21 cellular contexts compared by ENCODE assay signal in the genomic region with DNA sequence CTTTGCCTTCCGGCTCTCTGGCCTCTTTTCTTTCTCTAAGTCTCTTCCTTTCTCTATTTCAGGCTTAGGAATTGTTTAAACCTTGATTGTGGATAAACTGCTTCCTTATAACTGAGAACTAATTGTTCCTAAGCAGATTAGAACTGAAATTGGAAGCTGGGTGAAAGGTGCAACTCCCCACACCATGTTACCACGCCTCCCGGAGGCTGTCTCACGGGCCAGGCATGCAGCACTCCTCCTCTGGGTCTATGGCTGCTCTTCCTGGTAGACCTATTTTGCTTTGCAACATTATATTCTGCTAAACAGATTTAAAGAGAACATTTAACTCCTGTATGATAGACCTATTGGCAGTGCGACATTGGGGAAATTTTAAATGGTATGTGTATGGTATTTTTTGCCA.
A peak's percentile ranks its signal among the peaks of the same experiment; 100 is the strongest.
DNase-seq lines count a peak whose midpoint lies in the region; ATAC-seq, FAIRE-seq and TF ChIP-seq lines count a peak whose summit lies in the region.
"Had no signal": no experiment of that assay in that cellular context is flagged by ENCODE, and none has a peak within 500 bp of the region (broad histone marks: within the 10 kb centered on the region; RNA-seq: fewer than 3 reads in every experiment).

No MANE protein-coding gene starts in this region.

- H3K36me3 ChIP-seq in GM23338 (ENCODE audit: insufficient read depth) = no peaks in the 10 kb centered on the region
- H3K36me3 ChIP-seq in bronchial epithelial cell (ENCODE audit: control insufficient read depth, insufficient read depth, low read length) = no peaks in the 10 kb centered on the region
- H3K36me3 ChIP-seq in mucosa of descending colon (ENCODE audit: low read depth) = no peaks in the 10 kb centered on the region
- H3K36me3 ChIP-seq: BLaER1 treated with 17β-estradiol and CSF1 and Interleukin-3, amounts not matched to agents 10 nM and 100 nM had no signal

- no peaks in the 10 kb centered on the region for H3K4me1 ChIP-seq in GM23338 (ENCODE audit: insufficient read depth)
- no peaks in the 10 kb centered on the region for H3K4me1 ChIP-seq in mucosa of descending colon (ENCODE audit: low read depth)
- H3K4me1 ChIP-seq: BLaER1 treated with 17β-estradiol and CSF1 and Interleukin-3, amounts not matched to agents 10 nM and 100 nM had no signal

- H3K79me2 ChIP-seq in GM23338 (replicated peaks; ENCODE audit: insufficient read depth) = no peaks in the 10 kb centered on the region

- intact Hi-C loops in mucosa of descending colon (cut with DNase I, micrococcal nuclease) = no loop called here

- H3K4me1 Mint-ChIP-seq in GM23338 (no peaks in the 10 kb centered on the region), progenitor cell of endocrine pancreas (ENCODE audit: low read depth) (peaks cover 1% of the 10 kb centered on the region)
- no peaks in the 10 kb centered on the region for H3K4me1 Mint-ChIP-seq in stimulated activated memory B cell treated with anti-CD40 and anti-IgM and Interleukin-4, amounts not matched to agents 10 μg/mL and 1 μg/mL and 100 μg/mL, for 72 hours
- H3K4me1 Mint-ChIP-seq: B cell, IgD-negative memory B cell had no signal

- DNase-seq in GM23338 (ENCODE audit: low spot score) = no peak
- no peak for DNase-seq in bronchial epithelial cell (ENCODE audit: low read depth)
- peak in 1 of 3 donors; percentile 37 for DNase-seq in mucosa of descending colon
- no peak for DNase-seq in HuH-7.5 (ENCODE audit: low spot score)
- DNase-seq in NCI-H69 (lab: John Stamatoyannopoulos, UW) = no peak
- no peak for DNase-seq in progenitor cell of endocrine pancreas (ENCODE audit: low spot score, unreplicated experiment)
- DNase-seq: CD8-positive, alpha-beta T cell; DMS 273 treated with DMSO at 0.1 percent for 48 hours; DMS53; DND-41; EL; GM23248; H7; HFFc6 had no signal

- H3K27me3 Mint-ChIP-seq in GM23338 (ENCODE audit: insufficient read depth, low read depth, poor library complexity) = no peaks in the 10 kb centered on the region
- no peaks in the 10 kb centered on the region for H3K27me3 Mint-ChIP-seq in stimulated activated memory B cell treated with anti-CD40 and anti-IgM and Interleukin-4, amounts not matched to agents 10 μg/mL and 1 μg/mL and 100 μg/mL, for 72 hours
- no peaks in the 10 kb centered on the region for H3K27me3 Mint-ChIP-seq in progenitor cell of endocrine pancreas
- H3K27me3 Mint-ChIP-seq: IgD-negative memory B cell had no signal

- H3K27ac Mint-ChIP-seq in GM23338 (no peak overlapping the region), progenitor cell of endocrine pancreas (no peak overlapping the region)
- H3K27ac Mint-ChIP-seq in stimulated activated memory B cell treated with anti-CD40 and anti-IgM and Interleukin-4, amounts not matched to agents 10 μg/mL and 1 μg/mL and 100 μg/mL, for 72 hours = no peak overlapping the region
- H3K27ac Mint-ChIP-seq: B cell; CD8-positive, alpha-beta T cell; HFFc6; IgD-negative memory B cell had no signal

- no peaks in the 10 kb centered on the region for H4K20me1 ChIP-seq in GM23338 (replicated peaks; ENCODE audit: insufficient read depth)
- H4K20me1 ChIP-seq: BLaER1 treated with 17β-estradiol and CSF1 and Interleukin-3, amounts not matched to agents 10 nM and 100 nM had no signal

- 0 out of 2 replicates have a peak, but pooled peaks cover 3% of the 10 kb centered on the region for H3K9me2 ChIP-seq in GM23338 (ENCODE audit: insufficient read depth)

- ATAC-seq in GM23338 (no peak), mucosa of descending colon (peak; percentile 74)
- ATAC-seq in stimulated activated memory B cell treated with anti-CD40 and anti-IgM and Interleukin-4, amounts not matched to agents 10 μg/mL and 1 μg/mL and 100 μg/mL, for 72 hours = peak; percentile 20
- ATAC-seq: CD8-positive, alpha-beta T cell; GM12878; HCT116 had no signal

- peak overlapping the region; percentile 54; the same call in 1 of the 2 replicates for H2AFZ ChIP-seq in GM23338
- H2AFZ ChIP-seq: GM23248 had no signal

- H3K36me3 Mint-ChIP-seq in GM23338 (ENCODE audit: low read depth) = no peaks in the 10 kb centered on the region
- no peaks in the 10 kb centered on the region for H3K36me3 Mint-ChIP-seq in stimulated activated memory B cell treated with anti-CD40 and anti-IgM and Interleukin-4, amounts not matched to agents 10 μg/mL and 1 μg/mL and 100 μg/mL, for 72 hours
- no peaks in the 10 kb centered on the region for H3K36me3 Mint-ChIP-seq in progenitor cell of endocrine pancreas (ENCODE audit: insufficient read depth)
- H3K36me3 Mint-ChIP-seq: CD8-positive, alpha-beta T cell; IgD-negative memory B cell had no signal

- no peaks in the 10 kb centered on the region for H3F3A ChIP-seq in GM23338 (replicated peaks; ENCODE audit: low read depth)

- no peak overlapping the region for H3K27ac ChIP-seq in GM23338 (ENCODE audit: low read depth)
- H3K27ac ChIP-seq: BLaER1 treated with 17β-estradiol and CSF1 and Interleukin-3, amounts not matched to agents 10 nM and 100 nM; GM23248 had no signal

- H3K4me3 Mint-ChIP-seq in GM23338 (no peak overlapping the region), progenitor cell of endocrine pancreas (ENCODE audit: low read depth) (no peak overlapping the region)
- no peak overlapping the region for H3K4me3 Mint-ChIP-seq in stimulated activated memory B cell treated with anti-CD40 and anti-IgM and Interleukin-4, amounts not matched to agents 10 μg/mL and 1 μg/mL and 100 μg/mL, for 72 hours
- H3K4me3 Mint-ChIP-seq: B cell; CD8-positive, alpha-beta T cell; HFFc6; IgD-negative memory B cell had no signal

- TF ChIP-seq CTCF in GM23338 (conservative IDR thresholded peaks at IDR 0.05; ENCODE audit: low read depth in 2 of 2) = no peak
- TF ChIP-seq CTCF in bronchial epithelial cell (IDR thresholded peaks at IDR 0.05; ENCODE audit: insufficient read depth, low read length, severe bottlenecking) = no peak
- TF ChIP-seq CTCF in mucosa of descending colon (IDR thresholded peaks at IDR 0.05) = no peak
- TF ChIP-seq CTCF in progenitor cell of endocrine pancreas (IDR thresholded peaks at IDR 0.05; ENCODE audit: unreplicated experiment) = no peak

- no peaks in the 10 kb centered on the region for H3K9me3 ChIP-seq in mucosa of descending colon
- H3K9me3 ChIP-seq: BLaER1 treated with 17β-estradiol and CSF1 and Interleukin-3, amounts not matched to agents 10 nM and 100 nM had no signal

- H3K9me3 Mint-ChIP-seq in GM23338 = peaks cover 2% of the 10 kb centered on the region; the same call in 1 of the 3 replicates
- no peaks in the 10 kb centered on the region for H3K9me3 Mint-ChIP-seq in stimulated activated memory B cell treated with anti-CD40 and anti-IgM and Interleukin-4, amounts not matched to agents 10 μg/mL and 1 μg/mL and 100 μg/mL, for 72 hours
- no peaks in the 10 kb centered on the region for H3K9me3 Mint-ChIP-seq in progenitor cell of endocrine pancreas (ENCODE audit: low read depth)
- H3K9me3 Mint-ChIP-seq: CD8-positive, alpha-beta T cell had no signal

- H3K4me3 ChIP-seq in GM23338 (no peak overlapping the region), bronchial epithelial cell (ENCODE audit: low read depth, low read length) (no peak overlapping the region), mucosa of descending colon (no peak overlapping the region)
- H3K4me3 ChIP-seq: BLaER1 treated with 17β-estradiol and CSF1 and Interleukin-3, amounts not matched to agents 10 nM and 100 nM; GM12878; GM23248 had no signal

- no peak overlapping the region for H3K4me2 ChIP-seq in GM23338
- H3K4me2 ChIP-seq: BLaER1 treated with 17β-estradiol and CSF1 and Interleukin-3, amounts not matched to agents 10 nM and 100 nM had no signal

- H3K27me3 ChIP-seq in GM23338 (ENCODE audit: insufficient read depth) = no peaks in the 10 kb centered on the region
- H3K27me3 ChIP-seq in bronchial epithelial cell (ENCODE audit: control insufficient read depth, insufficient read depth, low read length) = no peaks in the 10 kb centered on the region
- H3K27me3 ChIP-seq: BLaER1 treated with 17β-estradiol and CSF1 and Interleukin-3, amounts not matched to agents 10 nM and 100 nM had no signal

- peak; percentile 28 for FAIRE-seq in bronchial epithelial cell (lab: Jason Lieb, UNC)
- FAIRE-seq: GM12878, HTR-8/SVneo had no signal

TF ChIP-seq in GM23338, 12 proteins besides CTCF, POLR2A, EP300 and RAD21 (continues in another document):
- TF ChIP-seq POLR2AphosphoS5 (IDR thresholded peaks at IDR 0.05; ENCODE audit: low read depth) (no peak), NANOG (IDR thresholded peaks at IDR 0.05; ENCODE audit: borderline replicate concordance) (no peak), JUNB (IDR thresholded peaks at IDR 0.05; ENCODE audit: unreplicated experiment) (no peak)
- TF ChIP-seq, protein P1, sequence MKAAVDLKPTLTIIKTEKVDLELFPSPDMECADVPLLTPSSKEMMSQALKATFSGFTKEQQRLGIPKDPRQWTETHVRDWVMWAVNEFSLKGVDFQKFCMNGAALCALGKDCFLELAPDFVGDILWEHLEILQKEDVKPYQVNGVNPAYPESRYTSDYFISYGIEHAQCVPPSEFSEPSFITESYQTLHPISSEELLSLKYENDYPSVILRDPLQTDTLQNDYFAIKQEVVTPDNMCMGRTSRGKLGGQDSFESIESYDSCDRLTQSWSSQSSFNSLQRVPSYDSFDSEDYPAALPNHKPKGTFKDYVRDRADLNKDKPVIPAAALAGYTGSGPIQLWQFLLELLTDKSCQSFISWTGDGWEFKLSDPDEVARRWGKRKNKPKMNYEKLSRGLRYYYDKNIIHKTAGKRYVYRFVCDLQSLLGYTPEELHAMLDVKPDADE (IDR thresholded peaks at IDR 0.05) = no peak
- TF ChIP-seq, protein P2, sequence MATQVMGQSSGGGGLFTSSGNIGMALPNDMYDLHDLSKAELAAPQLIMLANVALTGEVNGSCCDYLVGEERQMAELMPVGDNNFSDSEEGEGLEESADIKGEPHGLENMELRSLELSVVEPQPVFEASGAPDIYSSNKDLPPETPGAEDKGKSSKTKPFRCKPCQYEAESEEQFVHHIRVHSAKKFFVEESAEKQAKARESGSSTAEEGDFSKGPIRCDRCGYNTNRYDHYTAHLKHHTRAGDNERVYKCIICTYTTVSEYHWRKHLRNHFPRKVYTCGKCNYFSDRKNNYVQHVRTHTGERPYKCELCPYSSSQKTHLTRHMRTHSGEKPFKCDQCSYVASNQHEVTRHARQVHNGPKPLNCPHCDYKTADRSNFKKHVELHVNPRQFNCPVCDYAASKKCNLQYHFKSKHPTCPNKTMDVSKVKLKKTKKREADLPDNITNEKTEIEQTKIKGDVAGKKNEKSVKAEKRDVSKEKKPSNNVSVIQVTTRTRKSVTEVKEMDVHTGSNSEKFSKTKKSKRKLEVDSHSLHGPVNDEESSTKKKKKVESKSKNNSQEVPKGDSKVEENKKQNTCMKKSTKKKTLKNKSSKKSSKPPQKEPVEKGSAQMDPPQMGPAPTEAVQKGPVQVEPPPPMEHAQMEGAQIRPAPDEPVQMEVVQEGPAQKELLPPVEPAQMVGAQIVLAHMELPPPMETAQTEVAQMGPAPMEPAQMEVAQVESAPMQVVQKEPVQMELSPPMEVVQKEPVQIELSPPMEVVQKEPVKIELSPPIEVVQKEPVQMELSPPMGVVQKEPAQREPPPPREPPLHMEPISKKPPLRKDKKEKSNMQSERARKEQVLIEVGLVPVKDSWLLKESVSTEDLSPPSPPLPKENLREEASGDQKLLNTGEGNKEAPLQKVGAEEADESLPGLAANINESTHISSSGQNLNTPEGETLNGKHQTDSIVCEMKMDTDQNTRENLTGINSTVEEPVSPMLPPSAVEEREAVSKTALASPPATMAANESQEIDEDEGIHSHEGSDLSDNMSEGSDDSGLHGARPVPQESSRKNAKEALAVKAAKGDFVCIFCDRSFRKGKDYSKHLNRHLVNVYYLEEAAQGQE (IDR thresholded peaks at IDR 0.05; ENCODE audit: unreplicated experiment) = no peak
